9 cellular contexts compared by ENCODE assay signal in genomic region chr6:87408721-87409155, GRCh38. TPM values are rescaled to one million over a fixed set of nuclear protein-coding genes. Genes with fewer than 3 reads are reported as not detected.
DNase-seq lines count a peak whose midpoint lies in the region; ATAC-seq, FAIRE-seq and TF ChIP-seq lines count a peak whose summit lies in the region.
"Had no signal": no experiment of that assay in that cellular context is flagged by ENCODE, and none has a peak within 500 bp of the region (broad histone marks: within the 10 kb centered on the region; RNA-seq: fewer than 3 reads in every experiment).

No MANE protein-coding gene starts in this region.

- TF ChIP-seq POLR2A in thyroid gland (IDR thresholded peaks at IDR 0.05): no peak

- H3K27ac ChIP-seq in kidney (ENCODE audit: low read depth in 2 of 2, low read length in 2 of 2) (peak overlapping the region; percentile 29 to 73), thyroid gland (peak overlapping the region; percentile 42 to 81 (median 76))

- H3K4me3 ChIP-seq in kidney (ENCODE audit: low read length in 2 of 2): peak overlapping the region; percentile 87 to 99
- H3K4me3 ChIP-seq in thyroid gland (replicated peaks in 1 of 3): peak overlapping the region in 2 of 3 donors; percentile 74 to 82

- no peaks in the 10 kb centered on the region for H3K27me3 ChIP-seq in thyroid gland

- H3K4me1 Mint-ChIP-seq in activated CD8-positive, alpha-beta memory T cell treated with anti-CD3 and anti-CD28 coated beads, Interleukin-2, amount 10 ng/mL, durations not matched to agents 7 days and 5 days: peaks cover 11% of the 10 kb centered on the region
- H3K4me1 Mint-ChIP-seq in activated CD8-positive, alpha-beta T cell treated with anti-CD3 and anti-CD28 coated beads for 36 hours (ENCODE audit: low read depth): peaks cover 4% of the 10 kb centered on the region

- no peak for TF ChIP-seq CTCF in activated CD8-positive, alpha-beta T cell treated with anti-CD3 and anti-CD28 coated beads for 36 hours (IDR thresholded peaks at IDR 0.05)
- TF ChIP-seq CTCF in kidney (IDR thresholded peaks at IDR 0.05; ENCODE audit: borderline replicate concordance, extremely low read depth, insufficient read depth) (no peak), thyroid gland (IDR thresholded peaks at IDR 0.05) (no peak)

- peak overlapping the region; percentile 82 to 95 for H3K9ac ChIP-seq in kidney (ENCODE audit: low read length in 2 of 2)

- H3K4me1 ChIP-seq in kidney (ENCODE audit: control insufficient read depth in 1 of 2, insufficient read depth in 1 of 2, low read depth in 1 of 2, low read length in 2 of 2): peaks cover 0 to 8% of the 10 kb centered on the region in 2 donors
- H3K4me1 ChIP-seq in thyroid gland: no peaks in the 10 kb centered on the region

- no peak for DNase-seq in activated CD8-positive, alpha-beta memory T cell treated with anti-CD3 and anti-CD28 coated beads, Interleukin-2, amount 10 ng/mL, durations not matched to agents 7 days and 5 days
- DNase-seq in activated CD8-positive, alpha-beta memory T cell treated with anti-CD3 and anti-CD28 coated beads, Interleukin-2, amount 50 U/mL, for 48 hours: no peak
- no peak for DNase-seq in activated CD8-positive, alpha-beta T cell treated with anti-CD3 and anti-CD28 coated beads for 36 hours
- DNase-seq in kidney (no peak), thyroid gland (no peak), A172 (ENCODE audit: low spot score) (no peak), iPS-NIHi11 (ENCODE audit: low spot score) (no peak)

- no peak for FAIRE-seq in kidney (lab: Jason Lieb, UNC)
- FAIRE-seq: colon had no signal

- no peaks in the 10 kb centered on the region for H3K9me3 Mint-ChIP-seq in activated CD8-positive, alpha-beta memory T cell treated with anti-CD3 and anti-CD28 coated beads, Interleukin-2, amount 10 ng/mL, durations not matched to agents 7 days and 5 days (ENCODE audit: low read depth)
- H3K9me3 Mint-ChIP-seq in activated CD8-positive, alpha-beta T cell treated with anti-CD3 and anti-CD28 coated beads for 36 hours: no peaks in the 10 kb centered on the region

- no peaks in the 10 kb centered on the region for H3K36me3 ChIP-seq in kidney (ENCODE audit: control insufficient read depth in 1 of 2, insufficient read depth in 2 of 2, low read length in 2 of 2)
- H3K36me3 ChIP-seq in thyroid gland: no peaks in the 10 kb centered on the region

- peaks cover 32% of the 10 kb centered on the region for H3K27me3 Mint-ChIP-seq in activated CD8-positive, alpha-beta memory T cell treated with anti-CD3 and anti-CD28 coated beads, Interleukin-2, amount 10 ng/mL, durations not matched to agents 7 days and 5 days
- peaks cover 16% of the 10 kb centered on the region for H3K27me3 Mint-ChIP-seq in activated CD8-positive, alpha-beta T cell treated with anti-CD3 and anti-CD28 coated beads for 36 hours

- no peak for ATAC-seq in activated CD8-positive, alpha-beta memory T cell treated with anti-CD3 and anti-CD28 coated beads, Interleukin-2, amount 10 ng/mL, durations not matched to agents 7 days and 5 days
- no peak for ATAC-seq in activated CD8-positive, alpha-beta T cell treated with anti-CD3 and anti-CD28 coated beads for 36 hours
- ATAC-seq in GM18517 (IDR thresholded peaks at IDR 0.05; ENCODE audit: unreplicated experiment): no peak

- intact Hi-C loops in activated CD8-positive, alpha-beta T cell treated with anti-CD3 and anti-CD28 coated beads for 36 hours (cut with micrococcal nuclease): loop anchor here (2.0 kb wide), 1 partner anchor 64 kb away; the partner anchor contains the start of gene SLC35A1
- intact Hi-C loops in kidney (cut with DNase I) (no loop called here), thyroid gland (cut with DNase I) (no loop called here)

- H3K27ac Mint-ChIP-seq in activated CD8-positive, alpha-beta memory T cell treated with anti-CD3 and anti-CD28 coated beads, Interleukin-2, amount 10 ng/mL, durations not matched to agents 7 days and 5 days: peak overlapping the region; percentile 69
- no peak overlapping the region for H3K27ac Mint-ChIP-seq in activated CD8-positive, alpha-beta T cell treated with anti-CD3 and anti-CD28 coated beads for 36 hours

- 40 to 42% methylated on average over 5 of the region's 5 CpGs for WGBS in thyroid gland, 2 donors

- H3K9me3 ChIP-seq in kidney (ENCODE audit: control insufficient read depth in 1 of 2, low read length in 2 of 2) (no peaks in the 10 kb centered on the region), thyroid gland (no peaks in the 10 kb centered on the region)

- peak overlapping the region; percentile 69 for H3K4me3 Mint-ChIP-seq in activated CD8-positive, alpha-beta memory T cell treated with anti-CD3 and anti-CD28 coated beads, Interleukin-2, amount 10 ng/mL, durations not matched to agents 7 days and 5 days
- H3K4me3 Mint-ChIP-seq in activated CD8-positive, alpha-beta T cell treated with anti-CD3 and anti-CD28 coated beads for 36 hours: peak overlapping the region; percentile 80

- POLR2A ChIA-PET in activated CD8-positive, alpha-beta T cell treated with anti-CD3 and anti-CD28 coated beads for 36 hours (lab: Charles Lee): no interaction called here

- CTCF ChIA-PET in activated CD8-positive, alpha-beta memory T cell treated with anti-CD3 and anti-CD28 coated beads, Interleukin-2, amount 10 ng/mL, durations not matched to agents 7 days and 5 days (lab: Charles Lee): interaction anchor here (0.7 to 1.7 kb wide), 4 partner anchors 12 to 806 kb away, joined by 3 to 7 read pairs (median 4); no protein-coding TSS in a partner anchor
- CTCF ChIA-PET in activated CD8-positive, alpha-beta T cell treated with anti-CD3 and anti-CD28 coated beads for 36 hours (lab: Charles Lee): interaction anchor here (0.8 to 1.7 kb wide), 4 partner anchors 15 to 330 kb away, joined by 3 to 10 read pairs (median 4); partner anchors contain the start of gene SMIM8

- H3K36me3 Mint-ChIP-seq in activated CD8-positive, alpha-beta memory T cell treated with anti-CD3 and anti-CD28 coated beads, Interleukin-2, amount 10 ng/mL, durations not matched to agents 7 days and 5 days: no peaks in the 10 kb centered on the region
- H3K36me3 Mint-ChIP-seq in activated CD8-positive, alpha-beta T cell treated with anti-CD3 and anti-CD28 coated beads for 36 hours (ENCODE audit: low read depth): no peaks in the 10 kb centered on the region

RNA-seq across cellular contexts. Expression of gene CFAP206, which starts 1.0 kb away (rescaled TPM):
- not detected for total RNA-seq in activated CD8-positive, alpha-beta memory T cell treated with anti-CD3 and anti-CD28 coated beads, Interleukin-2, amount 10 ng/mL, durations not matched to agents 7 days and 5 days
- not detected for total RNA-seq in activated CD8-positive, alpha-beta T cell treated with anti-CD3 and anti-CD28 coated beads for 36 hours
- total RNA-seq in kidney (2.5 TPM), thyroid gland (1 to 10 TPM; 1.2 to 4.1 (median 3.8) TPM)
- polyA plus RNA-seq in kidney (ENCODE audit: insufficient read depth, low read depth, low replicate concordance): 2.6 TPM
- 0.43 and 0.71 TPM in 2 replicates for total RNA-seq in A172 (2014; rRNA removed; shearing (Covaris generic))
